ENCODE assay signal across 7 cellular contexts in genomic region chr3:51520906-51521730, GRCh38.
DNase-seq lines count a peak whose midpoint lies in the region; ATAC-seq and TF ChIP-seq lines count a peak whose summit lies in the region.
"Not testable (repeated sequence)": the region's sequence is repeated elsewhere in the genome, so short reads cannot be mapped to it uniquely, and the experiment has no call there.

No MANE protein-coding gene starts in this region.

- DNase-seq in GM13977 (ENCODE audit: low spot score) (peak; percentile 60), NCI-H69 (lab: John Stamatoyannopoulos, UW) (peak; percentile 2)

- TF ChIP-seq CTCF in GM13977 (IDR thresholded peaks at IDR 0.05; ENCODE audit: extremely low read depth, insufficient read depth, missing control alignments): not testable (repeated sequence)

- peak; percentile 84 for ATAC-seq in GM19023 (IDR thresholded peaks at IDR 0.05; ENCODE audit: unreplicated experiment)
- peak; percentile 86 for ATAC-seq in GM21367 (IDR thresholded peaks at IDR 0.05; ENCODE audit: unreplicated experiment)
- peak; percentile 92 for ATAC-seq in HG02588 (IDR thresholded peaks at IDR 0.05; ENCODE audit: unreplicated experiment)
- ATAC-seq in HG02973 (IDR thresholded peaks at IDR 0.05; ENCODE audit: unreplicated experiment): peak; percentile 80
- peak; percentile 93 for ATAC-seq in HG03280 (IDR thresholded peaks at IDR 0.05; ENCODE audit: unreplicated experiment)

- in situ Hi-C loops in GM13977 (cut with MboI; ENCODE audit: low pct_unique_long_range_greater_than_20kb, low sequenced_read_pairs, unreplicated experiment): not testable (repeated sequence)

Comparison
In these comparisons a context has a peak if more than half of its experiments do, and no peak if none do; other contexts are left out.
1. Peak in every context shown above with its lines: DNase-seq and ATAC-seq.